Comparison of ENCODE assay signal across 9 cellular contexts in genomic region chr1:11807087-11807486, GRCh38. TPM values are rescaled to one million over a fixed set of nuclear protein-coding genes. Genes with fewer than 3 reads are reported as not detected.
DNase-seq lines count a peak whose midpoint lies in the region; ATAC-seq, FAIRE-seq and TF ChIP-seq lines count a peak whose summit lies in the region.
"Had no signal": no experiment of that assay in that cellular context is flagged by ENCODE, and none has a peak within 500 bp of the region (broad histone marks: within the 10 kb centered on the region; RNA-seq: fewer than 3 reads in every experiment).

No MANE protein-coding gene starts in this region.

- H3K36me3 Mint-ChIP-seq in activated CD8-positive, alpha-beta memory T cell treated with anti-CD3 and anti-CD28 coated beads, Interleukin-2, amount 10 ng/mL, durations not matched to agents 7 days and 5 days = peaks cover 12% of the 10 kb centered on the region
- H3K36me3 Mint-ChIP-seq in astrocyte (ENCODE audit: low read depth, unreplicated experiment) = peaks cover 2% of the 10 kb centered on the region

- no peak for TF ChIP-seq POLR2A in right lobe of liver (IDR thresholded peaks at IDR 0.05)
- TF ChIP-seq POLR2A in testis (IDR thresholded peaks at IDR 0.05) = no peak

- H3K4me3 Mint-ChIP-seq in activated CD8-positive, alpha-beta memory T cell treated with anti-CD3 and anti-CD28 coated beads, Interleukin-2, amount 10 ng/mL, durations not matched to agents 7 days and 5 days = peak overlapping the region; percentile 91
- H3K4me3 Mint-ChIP-seq in astrocyte (ENCODE audit: unreplicated experiment) = peak overlapping the region; percentile 99

- H3K4me1 Mint-ChIP-seq in activated CD8-positive, alpha-beta memory T cell treated with anti-CD3 and anti-CD28 coated beads, Interleukin-2, amount 10 ng/mL, durations not matched to agents 7 days and 5 days = peaks cover 57% of the 10 kb centered on the region
- peaks cover 33% of the 10 kb centered on the region for H3K4me1 Mint-ChIP-seq in astrocyte (ENCODE audit: low read depth, unreplicated experiment)

- intact Hi-C loops in right lobe of liver (cut with DNase I) = no loop called here
- intact Hi-C loops in testis (cut with DNase I; ENCODE audit: low total_unique reads) = loop anchor here (10.0 kb wide), 1 partner anchor 72 kb away; the partner anchor contains the start of gene AGTRAP

- H3K27me3 Mint-ChIP-seq in activated CD8-positive, alpha-beta memory T cell treated with anti-CD3 and anti-CD28 coated beads, Interleukin-2, amount 10 ng/mL, durations not matched to agents 7 days and 5 days = no peaks in the 10 kb centered on the region
- H3K27me3 Mint-ChIP-seq in astrocyte (ENCODE audit: low read depth, unreplicated experiment) = no peaks in the 10 kb centered on the region

- peak overlapping the region; percentile 90 for H3K27ac Mint-ChIP-seq in activated CD8-positive, alpha-beta memory T cell treated with anti-CD3 and anti-CD28 coated beads, Interleukin-2, amount 10 ng/mL, durations not matched to agents 7 days and 5 days
- peak overlapping the region; percentile 80 for H3K27ac Mint-ChIP-seq in astrocyte (ENCODE audit: unreplicated experiment)

- H3K4me1 ChIP-seq in astrocyte (ENCODE audit: insufficient read depth, low read length) = peaks cover 44% of the 10 kb centered on the region
- H3K4me1 ChIP-seq in right lobe of liver = peaks cover 0 to 41% (median 20%) of the 10 kb centered on the region in 4 donors
- H3K4me1 ChIP-seq in testis = peaks cover 24% of the 10 kb centered on the region

- no peak overlapping the region for H3K27ac ChIP-seq in astrocyte (ENCODE audit: low read depth, low read length)
- peak overlapping the region; percentile 96 to 100 (median 97) for H3K27ac ChIP-seq in right lobe of liver
- H3K27ac ChIP-seq in testis = peak overlapping the region; percentile 95 to 98

- TF ChIP-seq CTCF in astrocyte (IDR thresholded peaks at IDR 0.05; ENCODE audit: insufficient read depth, low read depth, low read length) (no peak), right lobe of liver (IDR thresholded peaks at IDR 0.05) (no peak), testis (IDR thresholded peaks at IDR 0.05) (no peak)

- no peak for FAIRE-seq in astrocyte (lab: Jason Lieb, UNC)

- H3K9me3 ChIP-seq in astrocyte (ENCODE audit: insufficient read depth, low read depth, low read length) (no peaks in the 10 kb centered on the region), right lobe of liver (no peaks in the 10 kb centered on the region), testis (no peaks in the 10 kb centered on the region)

- no peak overlapping the region for H2AFZ ChIP-seq in astrocyte (ENCODE audit: low read depth, low read length)

- WGBS in right lobe of liver (ENCODE audit: insufficient coverage, low coverage, low lambda C conversion rate, missing lambda C conversion rate) = 26% methylated on average over 3 of the region's 3 CpGs
- 35 to 36% methylated on average over 3 of the region's 3 CpGs for WGBS in testis, 2 donors

- ATAC-seq in activated CD8-positive, alpha-beta memory T cell treated with anti-CD3 and anti-CD28 coated beads, Interleukin-2, amount 10 ng/mL, durations not matched to agents 7 days and 5 days = no peak
- ATAC-seq in right lobe of liver (no peak), GM21723 (IDR thresholded peaks at IDR 0.05; ENCODE audit: unreplicated experiment) (no peak)

- peak overlapping the region; percentile 86 for H3K9ac ChIP-seq in astrocyte (ENCODE audit: low read length)

- H3K4me3 ChIP-seq in astrocyte (ENCODE audit: insufficient read depth, low read depth, low read length) (peak overlapping the region; percentile 78), right lobe of liver (peak overlapping the region; percentile 63 to 75 (median 64)), testis (peak overlapping the region in 1 of 2 donors; percentile 69)

- H3K79me2 ChIP-seq in astrocyte (ENCODE audit: insufficient read depth, low read length) = peaks cover 55% of the 10 kb centered on the region

- H4K20me1 ChIP-seq in astrocyte (ENCODE audit: insufficient read depth, low read length) = peaks cover 27% of the 10 kb centered on the region

- H3K9me3 Mint-ChIP-seq in activated CD8-positive, alpha-beta memory T cell treated with anti-CD3 and anti-CD28 coated beads, Interleukin-2, amount 10 ng/mL, durations not matched to agents 7 days and 5 days (ENCODE audit: low read depth) = no peaks in the 10 kb centered on the region
- no peaks in the 10 kb centered on the region for H3K9me3 Mint-ChIP-seq in astrocyte (ENCODE audit: unreplicated experiment)

- H3K36me3 ChIP-seq in astrocyte (ENCODE audit: insufficient read depth, low read length) (peaks cover 8% of the 10 kb centered on the region), right lobe of liver (peaks cover 0 to 14% (median 0%) of the 10 kb centered on the region in 4 donors), testis (ENCODE audit: low read depth, missing control alignments) (no peaks in the 10 kb centered on the region)

- CTCF ChIA-PET in activated CD8-positive, alpha-beta memory T cell treated with anti-CD3 and anti-CD28 coated beads, Interleukin-2, amount 10 ng/mL, durations not matched to agents 7 days and 5 days (lab: Charles Lee) = interaction anchor here (0.7 to 3.0 kb wide), 6 partner anchors 31 to 770 kb away, joined by 3 to 10 read pairs (median 4); partner anchors contain the start of genes FBXO6 and MFN2

- no peak for DNase-seq in activated CD8-positive, alpha-beta memory T cell treated with anti-CD3 and anti-CD28 coated beads, Interleukin-2, amount 10 ng/mL, durations not matched to agents 7 days and 5 days
- no peak for DNase-seq in activated CD8-positive, alpha-beta memory T cell treated with anti-CD3 and anti-CD28 coated beads, Interleukin-2, amount 50 U/mL, for 48 hours
- DNase-seq in astrocyte (ENCODE audit: low read depth) (no peak), right lobe of liver (no peak), testis (no peak), NCI-H2029 treated with DMSO at 0.1 percent for 48 hours (lab: John Stamatoyannopoulos, UW) (no peak), NCI-H1092 treated with DMSO at 0.1 percent for 48 hours (lab: John Stamatoyannopoulos, UW) (no peak)
- DNase-seq: stimulated activated CD4-positive, alpha-beta T cell treated with anti-CD3 and anti-CD28 coated beads, Interleukin-15, amount 100 ng/mL, for 24 hours had no signal

- H3K27me3 ChIP-seq in astrocyte (ENCODE audit: insufficient read depth, low read length) (no peaks in the 10 kb centered on the region), right lobe of liver (no peaks in the 10 kb centered on the region), testis (no peaks in the 10 kb centered on the region)

- H3K4me2 ChIP-seq in astrocyte (ENCODE audit: low read length) = peak overlapping the region; percentile 93

RNA-seq across cellular contexts. Expression of gene CLCN6, which starts 1.1 kb away (rescaled TPM):
- 10 to 100 TPM; 20.0 to 21.1 TPM for total RNA-seq in activated CD8-positive, alpha-beta memory T cell treated with anti-CD3 and anti-CD28 coated beads, Interleukin-2, amount 10 ng/mL, durations not matched to agents 7 days and 5 days
- total RNA-seq in astrocyte (16.7 and 22.4 TPM in 2 replicates), right lobe of liver (10 to 100 TPM in 2 of 6 experiments, 1 to 10 TPM in 4; 4.2 to 12.7 (median 9.2) TPM), testis (10 to 100 TPM; 57.1 to 91.7 TPM)
- polyA plus RNA-seq in testis (ENCODE audit: insufficient read depth, low read depth, low replicate concordance) = 47.9 TPM

RNA-seq across cellular contexts. Expression of gene MTHFR, which starts 1.3 kb away (rescaled TPM):
- total RNA-seq in activated CD8-positive, alpha-beta memory T cell treated with anti-CD3 and anti-CD28 coated beads, Interleukin-2, amount 10 ng/mL, durations not matched to agents 7 days and 5 days = 10 to 100 TPM; 24.1 to 30.0 TPM
- total RNA-seq in astrocyte = 11.5 and 13.0 TPM in 2 replicates
- 10 to 100 TPM; 10.6 to 20.1 (median 15.6) TPM for total RNA-seq in right lobe of liver
- 10 to 100 TPM; 68.3 to 78.3 TPM for total RNA-seq in testis
- polyA plus RNA-seq in testis (ENCODE audit: insufficient read depth, low read depth, low replicate concordance) = 30.4 TPM

RNA-seq across cellular contexts. Expression of gene NPPA, which starts 40.5 kb away (rescaled TPM):
- not detected for total RNA-seq in activated CD8-positive, alpha-beta memory T cell treated with anti-CD3 and anti-CD28 coated beads, Interleukin-2, amount 10 ng/mL, durations not matched to agents 7 days and 5 days
- total RNA-seq in astrocyte = not detected in 2 replicates
- total RNA-seq in right lobe of liver = 1 to 10 TPM in 2 of 6 experiments, under 1 TPM in 2, not detected in 2; 0.27 to 2.3 (median 1.3) TPM
- not detected for total RNA-seq in testis
- polyA plus RNA-seq in testis (ENCODE audit: insufficient read depth, low read depth, low replicate concordance) = not detected

RNA-seq across cellular contexts. Expression of gene C1orf167, which starts 45.1 kb away (rescaled TPM):
- not detected for total RNA-seq in activated CD8-positive, alpha-beta memory T cell treated with anti-CD3 and anti-CD28 coated beads, Interleukin-2, amount 10 ng/mL, durations not matched to agents 7 days and 5 days
- total RNA-seq in astrocyte (not detected in 2 replicates), right lobe of liver (not detected), testis (10 to 100 TPM; 26.0 to 34.5 TPM)
- polyA plus RNA-seq in testis (ENCODE audit: insufficient read depth, low read depth, low replicate concordance) = 64.2 TPM

RNA-seq across cellular contexts. Expression of gene NPPB, which starts 51.7 kb away (rescaled TPM):
- total RNA-seq in activated CD8-positive, alpha-beta memory T cell treated with anti-CD3 and anti-CD28 coated beads, Interleukin-2, amount 10 ng/mL, durations not matched to agents 7 days and 5 days = not detected
- total RNA-seq in astrocyte (333 and 449 TPM in 2 replicates), right lobe of liver (under 1 TPM in 1 of 6 experiments, not detected in 5; 0.44 TPM), testis (under 1 TPM in 1 of 2 donors, not detected in 1; 0.50 TPM)
- polyA plus RNA-seq in testis (ENCODE audit: insufficient read depth, low read depth, low replicate concordance) = not detected
